In genomic region chr5:42057254-42057690, GRCh38 we compare ENCODE assay signal across 8 cellular contexts.
A peak's percentile ranks its signal among the peaks of the same experiment; 100 is the strongest.
DNase-seq lines count a peak whose midpoint lies in the region; ATAC-seq and TF ChIP-seq lines count a peak whose summit lies in the region.

No MANE protein-coding gene starts in this region.

- no peaks in the 10 kb centered on the region for H3K27me3 ChIP-seq in CD8-positive, alpha-beta memory T cell (ENCODE audit: insufficient read depth, low read length, poor library complexity, severe bottlenecking)
- H3K27me3 ChIP-seq in esophagus muscularis mucosa (no peaks in the 10 kb centered on the region), osteoblast (ENCODE audit: insufficient read depth, low read length) (no peaks in the 10 kb centered on the region), aorta (ENCODE audit: control insufficient read depth in 1 of 2, insufficient read depth in 2 of 2, low read length in 1 of 2) (no peaks in the 10 kb centered on the region)

- H3K4me1 ChIP-seq in CD8-positive, alpha-beta memory T cell (ENCODE audit: insufficient read depth, low read length) = no peaks in the 10 kb centered on the region
- H3K4me1 ChIP-seq in esophagus muscularis mucosa (no peaks in the 10 kb centered on the region), osteoblast (ENCODE audit: insufficient read depth, low read length) (no peaks in the 10 kb centered on the region), aorta (ENCODE audit: control insufficient read depth in 1 of 2, insufficient read depth in 2 of 2, low read length in 2 of 2) (no peaks in the 10 kb centered on the region)

- H3K27ac ChIP-seq in CD8-positive, alpha-beta memory T cell (ENCODE audit: low read depth, low read length) = no peak overlapping the region
- H3K27ac ChIP-seq in esophagus muscularis mucosa (replicated peaks in 1 of 4) = no peak overlapping the region
- H3K27ac ChIP-seq in osteoblast (ENCODE audit: low read depth, low read length) = no peak overlapping the region
- no peak overlapping the region for H3K27ac ChIP-seq in aorta (ENCODE audit: low read depth in 1 of 2, low read length in 2 of 2)

- POLR2A ChIA-PET in CD8-positive, alpha-beta memory T cell (lab: Charles Lee) = interaction anchor here (0.9 kb wide), 1 partner anchor 188 kb away, joined by 3 read pairs; no protein-coding TSS in a partner anchor

- H3K4me3 ChIP-seq in CD8-positive, alpha-beta memory T cell (ENCODE audit: low read length) = no peak overlapping the region
- H3K4me3 ChIP-seq in esophagus muscularis mucosa = no peak overlapping the region
- H3K4me3 ChIP-seq in osteoblast (ENCODE audit: insufficient read depth, low read length) = no peak overlapping the region
- no peak overlapping the region for H3K4me3 ChIP-seq in aorta (ENCODE audit: low read length in 2 of 2)

- peaks cover 0 to 2% (median 0%) of the 10 kb centered on the region in 3 donors for H3K4me1 Mint-ChIP-seq in CD8-positive, alpha-beta memory T cell

- TF ChIP-seq POLR2A in esophagus muscularis mucosa (IDR thresholded peaks at IDR 0.05; ENCODE audit: low read depth) = no peak

- no peaks in the 10 kb centered on the region for H3K36me3 Mint-ChIP-seq in CD8-positive, alpha-beta memory T cell

- no peaks in the 10 kb centered on the region for H3K9me3 Mint-ChIP-seq in CD8-positive, alpha-beta memory T cell

- H3K27ac Mint-ChIP-seq in CD8-positive, alpha-beta memory T cell = no peak overlapping the region

- TF ChIP-seq EP300 in esophagus muscularis mucosa (IDR thresholded peaks at IDR 0.05) = no peak

- no peak overlapping the region for H2AFZ ChIP-seq in osteoblast (ENCODE audit: low read length)

- peak; percentile 20 to 71 (median 35) for DNase-seq in CD8-positive, alpha-beta memory T cell
- DNase-seq in GM19240 (ENCODE audit: insufficient read length, low spot score) (peak; percentile 14), NCI-H82 (lab: John Stamatoyannopoulos, UW) (peak; percentile 57), esophagus muscularis mucosa (ENCODE audit: extremely low spot score) (no peak), osteoblast (ENCODE audit: insufficient read length, low spot score, missing footprints) (peak; percentile 59), aorta (peak in 1 of 2 donors; percentile 73)
- DNase-seq in activated CD8-positive, alpha-beta memory T cell treated with anti-CD3 and anti-CD28 coated beads for 4 hours (ENCODE audit: low read depth in 2 of 2) = peak; percentile 23

- intact Hi-C loops in esophagus muscularis mucosa (cut with DNase I) (no loop called here), aorta (cut with DNase I) (loop anchor here (2.0 to 10.0 kb wide), 3 partner anchors 132 to 200 kb away; partner anchors contain the start of gene FBXO4 (in 1 of the 2))

- H4K20me1 ChIP-seq in osteoblast (ENCODE audit: insufficient read depth, low read length) = no peaks in the 10 kb centered on the region

- CTCF ChIA-PET in CD8-positive, alpha-beta memory T cell (lab: Charles Lee) = interaction anchor here (0.7 to 4.3 kb wide), 16 partner anchors 9 to 711 kb away, joined by 3 to 72 read pairs (median 4); partner anchors contain the start of gene OXCT1

- no peak overlapping the region for H3K4me2 ChIP-seq in osteoblast (ENCODE audit: insufficient read depth, low read length)

- TF ChIP-seq CTCF in esophagus muscularis mucosa (IDR thresholded peaks at IDR 0.05) (peak; percentile 40 to 58 (median 44)), osteoblast (IDR thresholded peaks at IDR 0.05; ENCODE audit: extremely low read depth, low read depth, low read length) (peak; percentile 74)

- H3K27me3 Mint-ChIP-seq in CD8-positive, alpha-beta memory T cell = peaks cover 0 to 5% of the 10 kb centered on the region in 2 donors

- 25% methylated on average over 5 of the region's 5 CpGs for WGBS in esophagus muscularis mucosa
- 18 to 19% methylated on average over 5 of the region's 5 CpGs for WGBS in aorta, 2 donors

- ATAC-seq in HG03280 (IDR thresholded peaks at IDR 0.05; ENCODE audit: unreplicated experiment) = peak; percentile 90
- peak; percentile 48 for ATAC-seq in aorta (ENCODE audit: low FRiP score)

- no peaks in the 10 kb centered on the region for H3K79me2 ChIP-seq in osteoblast (ENCODE audit: insufficient read depth, low read length)

- no peak overlapping the region for H3K4me3 Mint-ChIP-seq in CD8-positive, alpha-beta memory T cell

- no peaks in the 10 kb centered on the region for H3K9me3 ChIP-seq in CD8-positive, alpha-beta memory T cell (ENCODE audit: low read length)
- H3K9me3 ChIP-seq in esophagus muscularis mucosa = no peaks in the 10 kb centered on the region
- no peaks in the 10 kb centered on the region for H3K9me3 ChIP-seq in osteoblast (ENCODE audit: low read depth, low read length)
- no peaks in the 10 kb centered on the region for H3K9me3 ChIP-seq in aorta (ENCODE audit: control insufficient read depth, low read length)

- no peaks in the 10 kb centered on the region for H3K36me3 ChIP-seq in CD8-positive, alpha-beta memory T cell (ENCODE audit: insufficient read depth, low read length)
- H3K36me3 ChIP-seq in esophagus muscularis mucosa = no peaks in the 10 kb centered on the region
- H3K36me3 ChIP-seq in osteoblast (ENCODE audit: insufficient read depth, low read length) = no peaks in the 10 kb centered on the region
- H3K36me3 ChIP-seq in aorta (ENCODE audit: control insufficient read depth in 1 of 2, insufficient read depth in 2 of 2, low read length in 1 of 2) = no peaks in the 10 kb centered on the region
